8 cellular contexts compared by ENCODE assay signal in genomic region chr1:68321084-68321685, GRCh38.
A peak's percentile ranks its signal among the peaks of the same experiment; 100 is the strongest.
DNase-seq lines count a peak whose midpoint lies in the region; ATAC-seq and TF ChIP-seq lines count a peak whose summit lies in the region.

No MANE protein-coding gene starts in this region.

- H3K27ac ChIP-seq in 22Rv1 (no peak overlapping the region), VCaP (no peak overlapping the region), right cardiac atrium (ENCODE audit: low read length) (no peak overlapping the region), spleen (no peak overlapping the region)

- H3K27me3 ChIP-seq in right cardiac atrium (ENCODE audit: control insufficient read depth, insufficient read depth) (no peaks in the 10 kb centered on the region), spleen (replicated peaks in 1 of 7) (no peaks in the 10 kb centered on the region)

- intact Hi-C loops in right cardiac atrium (cut with DNase I) (loop anchor here (2.0 to 10.0 kb wide), 4 partner anchors 196 to 204 kb away; no protein-coding TSS in a partner anchor), spleen (cut with DNase I; ENCODE audit: low total_unique reads) (no loop called here)

- H3K4me3 ChIP-seq in right cardiac atrium (ENCODE audit: low read length): no peak overlapping the region
- no peak overlapping the region for H3K4me3 ChIP-seq in spleen

- DNase-seq in HFFc6 (peak; percentile 48), right cardiac atrium (peak; percentile 64 to 89 (median 86)), spleen (peak; percentile 78)

- H3K4me1 ChIP-seq in right cardiac atrium (ENCODE audit: control insufficient read depth, insufficient read depth, low read length) (no peaks in the 10 kb centered on the region), spleen (no peaks in the 10 kb centered on the region)

- H3K27ac Mint-ChIP-seq in HFFc6: no peak overlapping the region

- no peak for TF ChIP-seq POLR2A in spleen (IDR thresholded peaks at IDR 0.05)

- peaks cover 18% of the 10 kb centered on the region; the same call in 1 of the 2 replicates for H3K27me3 Mint-ChIP-seq in HFFc6 (ENCODE audit: insufficient read depth)

- H3K36me3 ChIP-seq in spleen: no peaks in the 10 kb centered on the region

- peaks cover 25% of the 10 kb centered on the region for H3K4me1 Mint-ChIP-seq in HFFc6 (ENCODE audit: low read depth)

- WGBS in right cardiac atrium: 23% methylated on average over 6 of the region's 6 CpGs
- 45 to 59% (median 55%) methylated on average over 6 of the region's 6 CpGs for WGBS in spleen, 5 donors

- H3K9me3 ChIP-seq in right cardiac atrium (ENCODE audit: control insufficient read depth, low read length) (no peaks in the 10 kb centered on the region), spleen (no peaks in the 10 kb centered on the region)

- H3K36me3 Mint-ChIP-seq in HFFc6 (ENCODE audit: low read depth): no peaks in the 10 kb centered on the region

- peak; percentile 92 to 95 for ATAC-seq in right cardiac atrium
- no peak for ATAC-seq in GM18858 (IDR thresholded peaks at IDR 0.05; ENCODE audit: unreplicated experiment)
- no peak for ATAC-seq in GM19452 (IDR thresholded peaks at IDR 0.05; ENCODE audit: unreplicated experiment)
- no peak for ATAC-seq in HG03439 (IDR thresholded peaks at IDR 0.05; ENCODE audit: unreplicated experiment)

- no peak overlapping the region for H3K4me3 Mint-ChIP-seq in HFFc6

- TF ChIP-seq CTCF in 22Rv1 (IDR thresholded peaks at IDR 0.05): peak; percentile 76
- TF ChIP-seq CTCF in HFFc6 (IDR thresholded peaks at IDR 0.05): peak; percentile 81
- peak; percentile 94 for TF ChIP-seq CTCF in VCaP (conservative IDR thresholded peaks at IDR 0.05)
- peak in 9 of 11 experiments; percentile 22 to 55 (median 42) for TF ChIP-seq CTCF in spleen (IDR thresholded peaks at IDR 0.05 in 8 of 11, conservative IDR thresholded peaks at IDR 0.05 in 3 of 11)

- no peaks in the 10 kb centered on the region for H3K9me3 Mint-ChIP-seq in HFFc6

Comparison
In these comparisons a context has a peak if more than half of its experiments do, and no peak if none do; other contexts are left out.
1. CTCF ChIP-seq: peak in every context shown above with its lines; median percentile 94 in VCaP; 81 in HFFc6; 76 in 22Rv1; 42 in spleen.
2. ATAC-seq: peak in right cardiac atrium (2 of 2); none in GM18858 (single experiment), GM19452 (single experiment) and HG03439 (single experiment).
3. Peak in every context shown above with its lines, with median percentiles within 50 percentile points of each other: DNase-seq.